ENCODE assay signal across 18 cellular contexts in genomic region chr12:91893476-91893875, GRCh38.
DNase-seq lines count a peak whose midpoint lies in the region; FAIRE-seq and TF ChIP-seq lines count a peak whose summit lies in the region.
"Had no signal": no experiment of that assay in that cellular context is flagged by ENCODE, and none has a peak within 500 bp of the region (broad histone marks: within the 10 kb centered on the region; RNA-seq: fewer than 3 reads in every experiment).

No MANE protein-coding gene starts in this region.

- H3K27me3 ChIP-seq in neuronal stem cell (ENCODE audit: control insufficient read depth in 3 of 3, insufficient read depth in 3 of 3, low read depth in 1 of 3, low read length in 3 of 3), result no peaks in the 10 kb centered on the region
- H3K27me3 ChIP-seq: BLaER1 treated with 17β-estradiol and CSF1 and Interleukin-3, amounts not matched to agents 10 nM and 100 nM; Peyer's patch had no signal

- intact Hi-C loops in kidney (cut with DNase I), result no loop called here

- no CpG with 5 or more reads among the region's 3 CpGs for WGBS in neuronal stem cell (ENCODE audit: extremely low coverage in 2 of 2, insufficient read length in 2 of 2, insufficient replicate concordance in 1 of 2), 2 donors

- no peak overlapping the region for H3K4me3 ChIP-seq in neuronal stem cell (ENCODE audit: low read length in 2 of 2)
- H3K4me3 ChIP-seq in kidney (ENCODE audit: low read length in 2 of 2), result no peak overlapping the region
- H3K4me3 ChIP-seq: BLaER1 treated with 17β-estradiol and CSF1 and Interleukin-3, amounts not matched to agents 10 nM and 100 nM; GM23248; Peyer's patch had no signal

- DNase-seq in DMS53 (lab: John Stamatoyannopoulos, UW), result peak; percentile 68
- peak; percentile 22 for DNase-seq in M059J (ENCODE audit: low read depth)
- DNase-seq in amniotic epithelial cell (ENCODE audit: low read depth), result peak; percentile 68
- no peak for DNase-seq in neuronal stem cell (ENCODE audit: low spot score)
- DNase-seq in SIG-M5 treated with dmso at 0.1 percent for 504 hours (lab: John Stamatoyannopoulos, UW; ENCODE audit: unreplicated experiment), result no peak
- DNase-seq in DMS114 treated with DMSO at 0.1 percent for 48 hours (lab: John Stamatoyannopoulos, UW; ENCODE audit: unreplicated experiment), result no peak
- no peak for DNase-seq in kidney
- DNase-seq: DND-41, GF-D8, GM23248, Karpas-422, MV-4-11, NCI-H1436, NCI-H2081, NCI-H524 treated with DMSO at 0.1 percent for 48 hours, Peyer's patch, SHP77 had no signal

- H3K18ac ChIP-seq in neuronal stem cell (ENCODE audit: low read length), result no peak overlapping the region

- no peak overlapping the region for H2BK12ac ChIP-seq in neuronal stem cell (ENCODE audit: low read length)

- H2AK5ac ChIP-seq in neuronal stem cell (ENCODE audit: low read depth, low read length), result no peak overlapping the region

- no peak for FAIRE-seq in kidney (lab: Jason Lieb, UNC)

- no peak overlapping the region for H3K9ac ChIP-seq in neuronal stem cell (ENCODE audit: low read depth, low read length, poor library complexity)
- H3K9ac ChIP-seq in kidney (ENCODE audit: low read length in 2 of 2), result no peak overlapping the region
- H3K9ac ChIP-seq: BLaER1 treated with 17β-estradiol and CSF1 and Interleukin-3, amounts not matched to agents 10 nM and 100 nM; GM23248 had no signal

- H3K4ac ChIP-seq in neuronal stem cell (ENCODE audit: low read length), result no peak overlapping the region

- no peak overlapping the region for H2BK120ac ChIP-seq in neuronal stem cell (ENCODE audit: low read depth, low read length)

- no peaks in the 10 kb centered on the region for H3K79me1 ChIP-seq in neuronal stem cell (ENCODE audit: low read depth, low read length)

- H2BK15ac ChIP-seq in neuronal stem cell (ENCODE audit: low read length), result no peak overlapping the region

- no peak for TF ChIP-seq CTCF in kidney (IDR thresholded peaks at IDR 0.05; ENCODE audit: borderline replicate concordance, extremely low read depth, insufficient read depth)

- H3K4me1 ChIP-seq in neuronal stem cell (ENCODE audit: control insufficient read depth in 2 of 2, insufficient read depth in 1 of 2, low read depth in 1 of 2, low read length in 2 of 2), result peaks cover 3 to 4% of the 10 kb centered on the region in 2 donors
- no peaks in the 10 kb centered on the region for H3K4me1 ChIP-seq in kidney (ENCODE audit: control insufficient read depth in 1 of 2, insufficient read depth in 1 of 2, low read depth in 1 of 2, low read length in 2 of 2)
- H3K4me1 ChIP-seq: BLaER1 treated with 17β-estradiol and CSF1 and Interleukin-3, amounts not matched to agents 10 nM and 100 nM; Peyer's patch had no signal

- H3K23ac ChIP-seq in neuronal stem cell (ENCODE audit: low read depth, low read length, poor library complexity), result no peak overlapping the region

- no peak overlapping the region for H4K91ac ChIP-seq in neuronal stem cell (ENCODE audit: low read depth, low read length, poor library complexity)

- no peaks in the 10 kb centered on the region for H3K9me3 ChIP-seq in neuronal stem cell (replicated peaks in 1 of 2; ENCODE audit: control insufficient read depth in 2 of 2, insufficient read depth in 1 of 2, low read depth in 1 of 2, low read length in 2 of 2)
- no peaks in the 10 kb centered on the region for H3K9me3 ChIP-seq in kidney (ENCODE audit: control insufficient read depth in 1 of 2, low read length in 2 of 2)
- H3K9me3 ChIP-seq: BLaER1 treated with 17β-estradiol and CSF1 and Interleukin-3, amounts not matched to agents 10 nM and 100 nM; Peyer's patch had no signal

- peak overlapping the region; percentile 39 for H2AFZ ChIP-seq in neuronal stem cell (ENCODE audit: low read length)
- H2AFZ ChIP-seq: GM23248 had no signal

- no peak overlapping the region for H3K4me2 ChIP-seq in neuronal stem cell (ENCODE audit: insufficient read depth, low read length, poor library complexity, severe bottlenecking)
- H3K4me2 ChIP-seq: BLaER1 treated with 17β-estradiol and CSF1 and Interleukin-3, amounts not matched to agents 10 nM and 100 nM had no signal

- H4K8ac ChIP-seq in neuronal stem cell (ENCODE audit: low read depth, low read length), result no peak overlapping the region

- no peak overlapping the region for H3K14ac ChIP-seq in neuronal stem cell (ENCODE audit: low read length)

- H3K36me3 ChIP-seq in neuronal stem cell (replicated peaks in 1 of 2; ENCODE audit: control insufficient read depth in 2 of 2, insufficient read depth in 2 of 2, low read length in 2 of 2), result no peaks in the 10 kb centered on the region
- H3K36me3 ChIP-seq in kidney (ENCODE audit: control insufficient read depth in 1 of 2, insufficient read depth in 2 of 2, low read length in 2 of 2), result no peaks in the 10 kb centered on the region
- H3K36me3 ChIP-seq: BLaER1 treated with 17β-estradiol and CSF1 and Interleukin-3, amounts not matched to agents 10 nM and 100 nM; Peyer's patch had no signal

- no peak overlapping the region for H2BK5ac ChIP-seq in neuronal stem cell (ENCODE audit: low read length)

- H3K27ac ChIP-seq in neuronal stem cell (replicated peaks; ENCODE audit: low read length) (no peak overlapping the region), kidney (ENCODE audit: low read depth in 2 of 2, low read length in 2 of 2) (no peak overlapping the region)
- H3K27ac ChIP-seq: BLaER1 treated with 17β-estradiol and CSF1 and Interleukin-3, amounts not matched to agents 10 nM and 100 nM; GM23248; Peyer's patch had no signal

Comparison
In these comparisons a context has a peak if more than half of its experiments do, and no peak if none do; other contexts are left out.
1. DNase-seq: peak in DMS53 (single experiment), M059J (single experiment) and amniotic epithelial cell (single experiment); none in neuronal stem cell (single experiment), SIG-M5 treated with dmso at 0.1 percent for 504 hours (single experiment), DMS114 treated with DMSO at 0.1 percent for 48 hours (single experiment) and kidney (single experiment).